ENCODE assay signal across 16 cellular contexts in genomic region chr4:92599044-92599443, GRCh38.
DNase-seq lines count a peak whose midpoint lies in the region; ATAC-seq and TF ChIP-seq lines count a peak whose summit lies in the region.
"Had no signal": no experiment of that assay in that cellular context is flagged by ENCODE, and none has a peak within 500 bp of the region (broad histone marks: within the 10 kb centered on the region; RNA-seq: fewer than 3 reads in every experiment).

No MANE protein-coding gene starts in this region.

- no peak overlapping the region for H3K4me3 Mint-ChIP-seq in MCF 10A (ENCODE audit: unreplicated experiment)
- no peak overlapping the region for H3K4me3 Mint-ChIP-seq in stimulated activated naive B cell treated with anti-CD40 and anti-IgM and Interleukin-4, amounts not matched to agents 10 μg/mL and 1 μg/mL and 100 μg/mL, for 72 hours
- H3K4me3 Mint-ChIP-seq: HFFc6 had no signal

- dilution Hi-C loops in mammary epithelial cell (cut with HindIII; ENCODE audit: low sequenced_read_pairs), result no loop called here

- peak overlapping the region; percentile 55 for H3K27ac Mint-ChIP-seq in MCF 10A (ENCODE audit: low read depth, unreplicated experiment)
- H3K27ac Mint-ChIP-seq in stimulated activated naive B cell treated with anti-CD40 and anti-IgM and Interleukin-4, amounts not matched to agents 10 μg/mL and 1 μg/mL and 100 μg/mL, for 72 hours, result no peak overlapping the region
- H3K27ac Mint-ChIP-seq: HFFc6 had no signal

- CTCF ChIA-PET in MCF 10A (lab: Yijun Ruan, JAX), result no interaction called here
- CTCF ChIA-PET in mammary epithelial cell (lab: Charles Lee; ENCODE audit: low non-redundant PET), result no interaction called here
- CTCF ChIA-PET in RWPE1 (lab: Yijun Ruan, JAX), result no interaction called here

- H2AFZ ChIP-seq in mammary epithelial cell (ENCODE audit: low read depth, low read length), result no peak overlapping the region

- in situ Hi-C loops in mammary epithelial cell (cut with MboI; ENCODE audit: low sequenced_read_pairs in 2 of 2), result no loop called here

- 21% methylated on average over 2 of the region's 2 CpGs for WGBS in mammary epithelial cell (ENCODE audit: low coverage, missing lambda C conversion rate)

- no peaks in the 10 kb centered on the region for H3K9me3 ChIP-seq in mammary epithelial cell (replicated peaks; ENCODE audit: insufficient read depth, low read length)
- H3K9me3 ChIP-seq: Caco-2 had no signal

- no peaks in the 10 kb centered on the region for H3K36me3 ChIP-seq in mammary epithelial cell (ENCODE audit: insufficient read depth, low read length)

- peak; percentile 87 for DNase-seq in MCF 10A (ENCODE audit: unreplicated experiment)
- no peak for DNase-seq in mammary epithelial cell
- peak; percentile 31 for DNase-seq in RWPE1 (ENCODE audit: low spot score)
- no peak for DNase-seq in stimulated activated CD4-positive, alpha-beta T cell treated with anti-CD3 and anti-CD28 coated beads, Interleukin-1b, Interleukin-23, amount 100 ng/mL, for 48 hours
- no peak for DNase-seq in stimulated activated naive B cell treated with anti-CD40 and anti-IgM and Interleukin-4, amounts not matched to agents 10 μg/mL and 1 μg/mL and 100 μg/mL, for 72 hours
- no peak for DNase-seq in NCI-H446 treated with DMSO at 0.1 percent for 48 hours (lab: John Stamatoyannopoulos, UW)
- DNase-seq: AML-193; Caco-2; DMS79; HFFc6; NCI-H1436; NCI-H2029 treated with DMSO at 0.1 percent for 48 hours; NCI-H526; NK-92 treated with Interleukin-12 subunit alpha and Interleukin-12 subunit beta, amount 100 ng/mL, for 24 hours had no signal

- H3K9me3 Mint-ChIP-seq in MCF 10A (ENCODE audit: unreplicated experiment), result no peaks in the 10 kb centered on the region
- H3K9me3 Mint-ChIP-seq in stimulated activated naive B cell treated with anti-CD40 and anti-IgM and Interleukin-4, amounts not matched to agents 10 μg/mL and 1 μg/mL and 100 μg/mL, for 72 hours, result peaks cover 5 to 6% of the 10 kb centered on the region in 2 donors

- H3K27me3 ChIP-seq in mammary epithelial cell (ENCODE audit: insufficient read depth, low read length), result peaks cover 2% of the 10 kb centered on the region

- H3K36me3 Mint-ChIP-seq in MCF 10A (ENCODE audit: insufficient read depth, unreplicated experiment), result no peaks in the 10 kb centered on the region
- no peaks in the 10 kb centered on the region for H3K36me3 Mint-ChIP-seq in stimulated activated naive B cell treated with anti-CD40 and anti-IgM and Interleukin-4, amounts not matched to agents 10 μg/mL and 1 μg/mL and 100 μg/mL, for 72 hours

- TF ChIP-seq CTCF in MCF 10A (IDR thresholded peaks at IDR 0.05; ENCODE audit: unreplicated experiment), result no peak
- no peak for TF ChIP-seq CTCF in mammary epithelial cell (conservative IDR thresholded peaks at IDR 0.05 in 1 of 2, IDR thresholded peaks at IDR 0.05 in 1 of 2; ENCODE audit: extremely low read depth in 1 of 2, insufficient read depth in 1 of 2, low read depth in 1 of 2, low read length in 2 of 2)
- no peak for TF ChIP-seq CTCF in RWPE1 (conservative IDR thresholded peaks at IDR 0.05; ENCODE audit: low read depth)

- no peak overlapping the region for H3K4me2 ChIP-seq in mammary epithelial cell (ENCODE audit: insufficient read depth, low read depth, low read length)
- H3K4me2 ChIP-seq: KMS-11 had no signal

- ATAC-seq in esophagus mucosa, result peak; percentile 100
- no peak for ATAC-seq in stimulated activated naive B cell treated with anti-CD40 and anti-IgM and Interleukin-4, amounts not matched to agents 10 μg/mL and 1 μg/mL and 100 μg/mL, for 72 hours (replicated peaks)

- no peaks in the 10 kb centered on the region for H3K27me3 Mint-ChIP-seq in MCF 10A (ENCODE audit: insufficient read depth, unreplicated experiment)
- H3K27me3 Mint-ChIP-seq in stimulated activated naive B cell treated with anti-CD40 and anti-IgM and Interleukin-4, amounts not matched to agents 10 μg/mL and 1 μg/mL and 100 μg/mL, for 72 hours, result no peaks in the 10 kb centered on the region

- BruUV-seq in MCF 10A (replicated peaks; lab: Mats Ljungman, UMichigan) (no TSS peak), mammary epithelial cell (replicated peaks; lab: Mats Ljungman, UMichigan) (no TSS peak)

- H3K4me3 ChIP-seq in mammary epithelial cell (replicated peaks in 1 of 3; ENCODE audit: insufficient read depth in 1 of 3, low read depth in 2 of 3, low read length in 3 of 3), result no peak overlapping the region

- no peak overlapping the region for H3K9ac ChIP-seq in mammary epithelial cell (ENCODE audit: insufficient read depth, low read length)
- H3K9ac ChIP-seq: KMS-11 had no signal

- H3K79me2 ChIP-seq in mammary epithelial cell (ENCODE audit: insufficient read depth, low read length), result no peaks in the 10 kb centered on the region

- H3K4me1 Mint-ChIP-seq in MCF 10A (ENCODE audit: insufficient read depth, unreplicated experiment), result peaks cover 17% of the 10 kb centered on the region
- H3K4me1 Mint-ChIP-seq in stimulated activated naive B cell treated with anti-CD40 and anti-IgM and Interleukin-4, amounts not matched to agents 10 μg/mL and 1 μg/mL and 100 μg/mL, for 72 hours, result no peaks in the 10 kb centered on the region

- POLR2A ChIA-PET in MCF 10A (lab: Yijun Ruan, JAX) (no interaction called here), RWPE1 (lab: Yijun Ruan, JAX; ENCODE audit: low non-redundant PET) (no interaction called here)

- no peaks in the 10 kb centered on the region for H4K20me1 ChIP-seq in mammary epithelial cell (ENCODE audit: insufficient read depth, low read length)

- intact Hi-C loops in MCF 10A (cut with micrococcal nuclease), result no loop called here
- intact Hi-C loops in mammary epithelial cell (cut with micrococcal nuclease), result no loop called here

- no peaks in the 10 kb centered on the region for H3K4me1 ChIP-seq in mammary epithelial cell (ENCODE audit: insufficient read depth, low read length)
- H3K4me1 ChIP-seq: Caco-2 had no signal

- no peak overlapping the region for H3K27ac ChIP-seq in mammary epithelial cell (ENCODE audit: insufficient read depth, low read depth, low read length)
- no peak overlapping the region for H3K27ac ChIP-seq in RWPE1
- H3K27ac ChIP-seq: KMS-11 had no signal

Comparison
In these comparisons a context has a peak if more than half of its experiments do, and no peak if none do; other contexts are left out.
1. DNase-seq: peak in MCF 10A (single experiment) and RWPE1 (single experiment); none in mammary epithelial cell (single experiment), stimulated activated CD4-positive, alpha-beta T cell treated with anti-CD3 and anti-CD28 coated beads, Interleukin-1b, Interleukin-23, amount 100 ng/mL, for 48 hours (single experiment), stimulated activated naive B cell treated with anti-CD40 and anti-IgM and Interleukin-4, amounts not matched to agents 10 μg/mL and 1 μg/mL and 100 μg/mL, for 72 hours (single experiment) and NCI-H446 treated with DMSO at 0.1 percent for 48 hours (single experiment).